ENCODE assay signal across 1 cellular context in genomic region chr10:8034666-8035640, GRCh38.
TF ChIP-seq lines count a peak whose summit lies in the region.

No MANE protein-coding gene starts in this region.

TF ChIP-seq in HepG2, 621 proteins besides CTCF, POLR2A, EP300 and RAD21 (continued from another document):
- TF ChIP-seq ZNF260 (CRISPR knock-in tag; IDR thresholded peaks at IDR 0.05; ENCODE audit: borderline replicate concordance, low read depth) (no peak), ZFY (CRISPR knock-in tag; IDR thresholded peaks at IDR 0.05) (no peak)
- TF ChIP-seq, protein P1, sequence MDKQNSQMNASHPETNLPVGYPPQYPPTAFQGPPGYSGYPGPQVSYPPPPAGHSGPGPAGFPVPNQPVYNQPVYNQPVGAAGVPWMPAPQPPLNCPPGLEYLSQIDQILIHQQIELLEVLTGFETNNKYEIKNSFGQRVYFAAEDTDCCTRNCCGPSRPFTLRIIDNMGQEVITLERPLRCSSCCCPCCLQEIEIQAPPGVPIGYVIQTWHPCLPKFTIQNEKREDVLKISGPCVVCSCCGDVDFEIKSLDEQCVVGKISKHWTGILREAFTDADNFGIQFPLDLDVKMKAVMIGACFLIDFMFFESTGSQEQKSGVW (CRISPR knock-in tag; IDR thresholded peaks at IDR 0.05; ENCODE audit: borderline replicate concordance) = no peak
